ENCODE assay signal across 1 cellular context in genomic region chr13:20882206-20882605, GRCh38.
TF ChIP-seq lines count a peak whose summit lies in the region.

No MANE protein-coding gene starts in this region.

TF ChIP-seq in H1, 55 proteins besides CTCF, POLR2A, EP300 and RAD21 (continued from another document):
- TF ChIP-seq USF2 (IDR thresholded peaks at IDR 0.05; ENCODE audit: low read length) (no peak), MAFK (IDR thresholded peaks at IDR 0.05; ENCODE audit: low read depth, low read length) (no peak), CBX8 (IDR thresholded peaks at IDR 0.05; ENCODE audit: borderline replicate concordance, low read depth, low read length) (no peak), TAF1 (IDR thresholded peaks at IDR 0.05; ENCODE audit: low read depth, low read length) (no peak), SIN3A (conservative IDR thresholded peaks at IDR 0.05 in 1 of 2, IDR thresholded peaks at IDR 0.05 in 1 of 2; ENCODE audit: low read depth in 1 of 2, low read length in 2 of 2) (no peak), KDM1A (IDR thresholded peaks at IDR 0.05; ENCODE audit: borderline replicate concordance, low read length) (no peak), SP1 (IDR thresholded peaks at IDR 0.05; ENCODE audit: low read depth, low read length) (peak; percentile 57; the same call in 1 of the 2 replicates), ASH2L (IDR thresholded peaks at IDR 0.05; ENCODE audit: low read length) (no peak)
